Comparison of ENCODE assay signal across 35 cellular contexts in genomic region chr2:241834853-241835210, GRCh38. TPM values are rescaled to one million over a fixed set of nuclear protein-coding genes. Genes with fewer than 3 reads are reported as not detected.
"Had no signal": no experiment of that assay in that cellular context is flagged by ENCODE, and none has a peak within 500 bp of the region (broad histone marks: within the 10 kb centered on the region; RNA-seq: fewer than 3 reads in every experiment).

No MANE protein-coding gene starts in this region.

- H3K27ac Mint-ChIP-seq: activated B cell treated with CpG ODN at 0.5 μM for 24 hours; activated CD8-positive, alpha-beta T cell treated with anti-CD3 and anti-CD28 coated beads for 36 hours; activated naive CD8-positive, alpha-beta T cell; activated T-helper 17 cell treated with anti-CD3 and anti-CD28 coated beads, Interleukin-2, amount 50 U/mL, for 72 hours; brain; dendritic cell treated with granulocyte-macrophage colony-stimulating factor and Interleukin-4, amounts not matched to agents 40 ng/mL and 50 ng/mL, for 4 days; T-helper 17 cell; T-helper 2 cell treated with Interferon-gamma antibody and Interleukin-4, amounts not matched to agents 5 μg/mL and 100 μg/mL, for 36 hours had no signal

- H3K9me3 ChIP-seq: breast epithelium, colonic mucosa, esophagus muscularis mucosa, gastrocnemius medialis, heart left ventricle had no signal

- H3K4me3 Mint-ChIP-seq: activated B cell treated with CpG ODN at 0.5 μM for 24 hours; activated CD8-positive, alpha-beta T cell treated with anti-CD3 and anti-CD28 coated beads for 36 hours; activated naive CD8-positive, alpha-beta T cell; activated T-cell treated with anti-CD3 and anti-CD28 coated beads, Interleukin-2, amount 50 U/mL, for 4 hours; activated T-helper 17 cell treated with anti-CD3 and anti-CD28 coated beads, Interleukin-2, amount 50 U/mL, for 72 hours; brain; dendritic cell treated with granulocyte-macrophage colony-stimulating factor and Interleukin-4, amounts not matched to agents 40 ng/mL and 50 ng/mL, for 4 days; T-helper 17 cell; T-helper 2 cell treated with Interferon-gamma antibody and Interleukin-4, amounts not matched to agents 5 μg/mL and 100 μg/mL, for 36 hours had no signal

- H3K4me1 Mint-ChIP-seq: activated B cell treated with CpG ODN at 0.5 μM for 24 hours had no signal

- DNase-seq: activated B cell treated with CpG ODN at 0.5 μM for 24 hours; activated CD4-positive, alpha-beta T cell treated with anti-CD3 and anti-CD28 coated beads for 48 hours; activated CD4-positive, alpha-beta T cell treated with anti-CD3 and anti-CD28 coated beads, Interleukin-2, amount 50 U/mL, for 1 hour; activated CD4-positive, alpha-beta T cell treated with anti-CD3 and anti-CD28 coated beads, Interleukin-2, amount 50 U/mL, for 48 hours; activated CD8-positive, alpha-beta T cell treated with anti-CD3 and anti-CD28 coated beads for 36 hours; activated effector memory CD4-positive, alpha-beta T cell treated with Interleukin-2 at 50 U/mL for 16 hours; activated gamma-delta T cell treated with Interleukin-2 at 50 U/mL for 16 hours; activated naive CD4-positive, alpha-beta T cell treated with anti-CD3 and anti-CD28 coated beads, Interleukin-2, amount 50 U/mL, for 16 hours; activated naive CD4-positive, alpha-beta T cell treated with Interleukin-2 at 50 U/mL for 16 hours; activated T-cell treated with anti-CD3 and anti-CD28 coated beads, Interleukin-2, amount 50 U/mL, for 4 hours; amniotic stem cell; anterior cingulate cortex; central memory CD4-positive, alpha-beta T cell; cerebellar nuclear complex; colonic mucosa; dorsolateral prefrontal cortex; effector memory CD4-positive, alpha-beta T cell; erythroblast; foreskin keratinocyte; gastrocnemius medialis; glutamatergic neuron; T-helper 1 cell; T-helper 17 cell; T1000; WERI-Rb-1 had no signal

- H3K4me3 ChIP-seq: breast epithelium, cardiac muscle cell, colonic mucosa, dorsolateral prefrontal cortex, esophagus muscularis mucosa, gastrocnemius medialis, heart left ventricle had no signal

- H3K36me3 ChIP-seq: breast epithelium, cardiac muscle cell, colonic mucosa, esophagus muscularis mucosa, gastrocnemius medialis, heart left ventricle, WERI-Rb-1 had no signal

- H3K9me3 Mint-ChIP-seq: activated CD8-positive, alpha-beta T cell treated with anti-CD3 and anti-CD28 coated beads for 36 hours; activated T-helper 17 cell treated with anti-CD3 and anti-CD28 coated beads, Interleukin-2, amount 50 U/mL, for 72 hours had no signal

- H3K27me3 Mint-ChIP-seq: activated naive CD8-positive, alpha-beta T cell had no signal

- H3K27me3 ChIP-seq: breast epithelium, cardiac muscle cell, colonic mucosa, esophagus muscularis mucosa had no signal

- H3K36me3 Mint-ChIP-seq: activated naive CD8-positive, alpha-beta T cell; brain had no signal

- ATAC-seq: activated CD4-positive, CD25-positive, alpha-beta regulatory T cell treated with anti-CD3 and anti-CD28 coated beads, Interleukin-2, amount 50 U/mL, for 24 hours; activated CD8-positive, alpha-beta T cell treated with anti-CD3 and anti-CD28 coated beads for 36 hours; activated T-cell treated with anti-CD3 and anti-CD28 coated beads, Interleukin-2, amount 50 U/mL, for 4 hours; activated T-helper 17 cell treated with anti-CD3 and anti-CD28 coated beads, Interleukin-2, amount 50 U/mL, for 72 hours; foreskin keratinocyte; gastrocnemius medialis; T-helper 17 cell had no signal

- H3K27ac ChIP-seq: breast epithelium, cardiac muscle cell, colonic mucosa, dorsolateral prefrontal cortex, esophagus muscularis mucosa, foreskin keratinocyte, gastrocnemius medialis, heart left ventricle, WERI-Rb-1 had no signal

- H3K4me1 ChIP-seq: breast epithelium, colonic mucosa, foreskin keratinocyte, gastrocnemius medialis, heart left ventricle had no signal

RNA-seq across cellular contexts. Expression of gene PDCD1, which starts 23.9 kb away (rescaled TPM):
- total RNA-seq: cardiac muscle cell, foreskin keratinocyte had no signal
- polyA plus RNA-seq: cardiac muscle cell, foreskin keratinocyte had no signal

RNA-seq across cellular contexts. Expression of gene NEU4, which starts 25.8 kb away (rescaled TPM):
- total RNA-seq: foreskin keratinocyte had no signal
- polyA plus RNA-seq: foreskin keratinocyte had no signal

RNA-seq across cellular contexts. Expression of gene RTP5, which starts 34.7 kb away (rescaled TPM):
- total RNA-seq: activated B cell treated with CpG ODN at 0.5 μM for 24 hours, cardiac muscle cell, colonic mucosa, foreskin keratinocyte, gastrocnemius medialis, heart left ventricle had no signal
- polyA plus RNA-seq: cardiac muscle cell, foreskin keratinocyte, heart left ventricle had no signal

RNA-seq across cellular contexts. Expression of gene GAL3ST2, which starts 58.2 kb away (rescaled TPM):
- total RNA-seq: activated B cell treated with CpG ODN at 0.5 μM for 24 hours, foreskin keratinocyte had no signal
- polyA plus RNA-seq: cardiac muscle cell, foreskin keratinocyte, heart left ventricle had no signal
